Comparison of ENCODE assay signal across 9 cellular contexts in the genomic region with DNA sequence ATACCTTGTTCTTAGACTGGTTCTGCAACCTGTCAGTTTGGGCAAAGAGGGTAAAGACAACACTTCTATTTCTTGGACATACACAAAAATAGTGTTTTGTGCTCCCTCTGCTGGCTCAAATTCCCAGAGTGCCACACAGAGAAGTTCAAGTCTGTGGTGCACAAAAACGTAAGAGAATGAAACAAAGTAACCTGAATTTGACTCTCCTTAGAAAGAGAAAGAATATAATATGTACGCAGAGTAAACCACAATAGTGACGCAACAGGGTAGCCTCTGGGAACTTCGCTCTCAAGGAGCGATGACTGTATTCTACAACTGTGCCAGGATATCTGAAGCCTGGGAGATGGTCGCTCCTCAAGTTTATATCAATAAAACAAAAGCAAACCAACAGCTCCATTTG. TPM values are rescaled to one million over a fixed set of nuclear protein-coding genes. Genes with fewer than 3 reads are reported as not detected.
DNase-seq lines count a peak whose midpoint lies in the region; ATAC-seq and TF ChIP-seq lines count a peak whose summit lies in the region.
"Had no signal": no experiment of that assay in that cellular context is flagged by ENCODE, and none has a peak within 500 bp of the region (broad histone marks: within the 10 kb centered on the region; RNA-seq: fewer than 3 reads in every experiment).

No MANE protein-coding gene starts in this region.

- peaks cover 2 to 90% (median 54%) of the 10 kb centered on the region in 9 donors for H3K36me3 ChIP-seq in heart left ventricle

- H3K9me3 ChIP-seq in heart left ventricle: no peaks in the 10 kb centered on the region

- TF ChIP-seq POLR2A in heart left ventricle (IDR thresholded peaks at IDR 0.05): no peak

- DNase-seq in NCI-H2227 (lab: John Stamatoyannopoulos, UW; ENCODE audit: unreplicated experiment): peak; percentile 11
- no peak for DNase-seq in NCI-H2227 treated with DMSO at 0.1 percent for 48 hours (lab: John Stamatoyannopoulos, UW)
- peak; percentile 29 for DNase-seq in NCI-H1092 treated with DMSO at 0.1 percent for 48 hours (lab: John Stamatoyannopoulos, UW)
- DNase-seq in choroid plexus epithelial cell (ENCODE audit: low read depth): peak; percentile 96
- peak; percentile 44 for DNase-seq in renal cortical epithelial cell (ENCODE audit: low read depth)
- no peak for DNase-seq in posterior cingulate gyrus
- no peak for DNase-seq in heart left ventricle
- DNase-seq: CD4-positive, alpha-beta memory T cell had no signal

- 81 to 89% (median 86%) methylated on average over 6 of the region's 6 CpGs for WGBS in heart left ventricle, 4 donors

- intact Hi-C loops in posterior cingulate gyrus (cut with DNase I) (no loop called here), heart left ventricle (cut with DNase I) (loop anchor here in 1 of 10 donors (5.0 kb wide), 1 partner anchor 239 kb away; a partner anchor contains a TSS)

- peak; percentile 82 for TF ChIP-seq CTCF in choroid plexus epithelial cell (conservative IDR thresholded peaks at IDR 0.05; ENCODE audit: low read depth, low read length)
- TF ChIP-seq CTCF in heart left ventricle (IDR thresholded peaks at IDR 0.05): peak in 5 of 12 donors; percentile 4 to 33 (median 18)

- H3K4me3 ChIP-seq in choroid plexus epithelial cell (ENCODE audit: low read depth, low read length) (no peak overlapping the region), heart left ventricle (no peak overlapping the region)

- no peaks in the 10 kb centered on the region for H3K27me3 ChIP-seq in heart left ventricle

- no peaks in the 10 kb centered on the region for H3K4me1 ChIP-seq in heart left ventricle

- no peak overlapping the region for H3K27ac ChIP-seq in heart left ventricle

- ATAC-seq in HG03135 (IDR thresholded peaks at IDR 0.05; ENCODE audit: unreplicated experiment) (no peak), heart left ventricle (no peak)

RNA-seq across cellular contexts. Expression of a gene that starts 18.5 kb away (rescaled TPM):
- total RNA-seq in renal cortical epithelial cell (14.9 and 23.3 TPM in 2 replicates), heart left ventricle (1 to 10 TPM; 4.4 to 7.0 (median 5.1) TPM)
- 1 to 10 TPM; 2.4 to 7.0 TPM for polyA plus RNA-seq in heart left ventricle

RNA-seq across cellular contexts. Expression of a gene that starts 19.0 kb away (rescaled TPM):
- total RNA-seq in renal cortical epithelial cell (15.5 and 22.8 TPM in 2 replicates), heart left ventricle (10 to 100 TPM in 2 of 9 donors, 1 to 10 TPM in 7; 7.7 to 11.7 (median 9.3) TPM)
- 1 to 10 TPM; 1.4 to 7.3 TPM for polyA plus RNA-seq in heart left ventricle

Comparison
In these comparisons a context has a peak if more than half of its experiments do, and no peak if none do; other contexts are left out.
1. DNase-seq: peak in NCI-H2227 (single experiment), NCI-H1092 treated with DMSO at 0.1 percent for 48 hours (single experiment), choroid plexus epithelial cell (single experiment) and renal cortical epithelial cell (single experiment); none in NCI-H2227 treated with DMSO at 0.1 percent for 48 hours (single experiment), posterior cingulate gyrus (0 of 10) and heart left ventricle (0 of 5).